In the genomic region with DNA sequence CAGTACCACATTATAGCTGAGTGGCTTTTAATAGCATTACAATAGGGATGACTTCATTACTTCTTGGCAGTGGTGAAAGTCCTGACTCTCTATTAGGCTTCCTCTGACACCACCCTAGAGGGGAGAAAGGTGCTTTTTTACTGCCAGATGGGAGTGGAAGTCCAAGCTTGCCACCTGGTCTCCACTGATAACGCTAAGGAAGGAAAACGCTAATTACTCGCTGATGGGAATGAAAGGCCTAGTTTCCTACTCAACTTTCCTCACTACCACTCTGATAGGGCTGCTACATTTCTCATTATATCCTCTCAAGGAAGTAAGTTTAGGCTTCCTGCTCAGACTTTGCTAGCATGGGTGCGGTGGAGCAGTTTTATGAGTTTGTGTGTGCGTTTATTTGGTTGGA, we compare ENCODE assay signal across 16 cellular contexts.
"Had no signal": no experiment of that assay in that cellular context is flagged by ENCODE, and none has a peak within 500 bp of the region (broad histone marks: within the 10 kb centered on the region; RNA-seq: fewer than 3 reads in every experiment).

No MANE protein-coding gene starts in this region.

- H3K4me3 ChIP-seq: adrenal gland, tibial artery had no signal

- H3K4me1 ChIP-seq: adrenal gland, tibial artery had no signal

- H3K27me3 ChIP-seq: tibial artery had no signal

- DNase-seq: activated CD4-positive, alpha-beta T cell treated with anti-CD3 and anti-CD28 coated beads, Interleukin-2, amount 50 U/mL, for 48 hours; activated effector memory CD4-positive, alpha-beta T cell treated with Interleukin-2 at 50 U/mL for 16 hours; activated T-cell treated with anti-CD3 and anti-CD28 coated beads, Interleukin-2, amount 50 U/mL, for 24 hours; adrenal gland; caudate nucleus; effector CD8-positive, alpha-beta T cell; nephron progenitor cell; occipital lobe; SHP77; SK-N-SH; stimulated activated CD4-positive, alpha-beta T cell treated with anti-CD3 and anti-CD28 coated beads, Interleukin-4, amount 100 ng/mL, for 24 hours; stimulated activated naive CD4-positive, alpha-beta T cell; tibial artery; WERI-Rb-1 had no signal

- H3K36me3 ChIP-seq: adrenal gland, tibial artery, WERI-Rb-1 had no signal

- ATAC-seq: left lobe of liver had no signal

- H3K9me3 ChIP-seq: adrenal gland, SK-N-SH had no signal

- H3K27ac ChIP-seq: adrenal gland, epithelial cell of prostate, tibial artery, WERI-Rb-1 had no signal

- H3K4me2 ChIP-seq: SK-N-SH had no signal
